ENCODE assay signal across 8 cellular contexts in the genomic region with DNA sequence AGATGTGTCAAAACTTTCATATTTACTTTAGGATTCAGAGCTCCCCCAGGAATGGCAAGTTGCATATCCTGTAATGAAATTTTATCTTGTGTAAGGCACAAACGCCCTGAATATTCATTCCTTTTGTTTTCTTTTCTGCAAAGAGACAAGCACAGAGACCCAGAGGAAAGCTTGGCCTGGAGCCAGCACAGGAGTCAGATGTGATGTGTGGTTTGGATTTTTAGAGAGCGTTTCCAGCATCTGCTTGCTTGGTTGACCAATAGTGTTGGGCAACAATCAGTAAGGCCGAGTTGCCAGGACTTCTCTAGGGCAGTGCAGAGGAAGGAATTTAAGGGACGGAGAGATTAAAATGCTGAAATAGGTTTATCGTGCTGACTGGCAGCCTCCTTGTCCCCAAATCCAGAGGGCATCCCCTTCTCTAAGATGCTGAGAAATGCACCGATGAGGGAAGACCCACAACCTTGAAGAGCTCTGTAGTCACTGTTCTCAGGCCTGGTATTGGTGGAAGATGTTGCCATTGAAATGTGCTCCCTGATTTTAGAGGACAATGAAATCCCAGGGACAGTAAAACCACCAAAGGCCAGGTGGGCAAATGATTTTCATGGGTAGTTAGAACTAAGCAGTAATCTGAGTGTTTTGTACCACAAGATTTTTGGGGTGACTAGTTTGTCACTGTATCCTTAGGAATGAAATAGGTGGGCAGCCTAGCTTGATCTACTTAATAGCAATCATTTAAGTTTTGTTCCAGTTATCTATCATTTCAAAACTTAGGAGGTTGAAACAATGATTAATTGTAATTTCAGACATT. TPM values are rescaled to one million over a fixed set of nuclear protein-coding genes. Genes with fewer than 3 reads are reported as not detected.
DNase-seq lines count a peak whose midpoint lies in the region; ATAC-seq and TF ChIP-seq lines count a peak whose summit lies in the region.

No MANE protein-coding gene starts in this region.

- TF ChIP-seq POLR2A in right lobe of liver (IDR thresholded peaks at IDR 0.05), result no peak

- H3K27me3 ChIP-seq in right lobe of liver, result no peaks in the 10 kb centered on the region
- no peaks in the 10 kb centered on the region for H3K27me3 ChIP-seq in effector memory CD4-positive, alpha-beta T cell (replicated peaks; ENCODE audit: control insufficient read depth, insufficient read depth, low read length, poor library complexity, severe bottlenecking)

- intact Hi-C loops in right lobe of liver (cut with DNase I), result no loop called here

- 6% methylated on average over 6 of the region's 6 CpGs for WGBS in right lobe of liver (ENCODE audit: insufficient coverage, low coverage, low lambda C conversion rate, missing lambda C conversion rate)

- in situ Hi-C loops in astrocyte of the cerebellum (cut with HindIII; ENCODE audit: low sequenced_read_pairs), result no loop called here

- H3K4me1 ChIP-seq in right lobe of liver, result peaks cover 0 to 7% (median 2%) of the 10 kb centered on the region in 4 donors
- peaks cover 4% of the 10 kb centered on the region for H3K4me1 ChIP-seq in effector memory CD4-positive, alpha-beta T cell (ENCODE audit: control insufficient read depth, insufficient read depth, low read length, poor library complexity, severe bottlenecking)

- DNase-seq in AG09319 (ENCODE audit: extremely low read depth, low read depth), result peak; percentile 44
- peak; percentile 81 for DNase-seq in LHCN-M2 (ENCODE audit: low read depth)
- peak; percentile 29 for DNase-seq in astrocyte of the cerebellum (ENCODE audit: low read depth)
- DNase-seq in right lobe of liver, result peak; percentile 83 to 89 (median 88)
- no peak for DNase-seq in effector memory CD4-positive, alpha-beta T cell
- no peak for DNase-seq in T-helper 2 cell
- DNase-seq in activated effector memory CD4-positive, alpha-beta T cell treated with anti-CD3 and anti-CD28 coated beads, Interleukin-2, amount 50 U/mL, for 16 hours, result no peak

- peak; percentile 94 to 99 (median 98) for ATAC-seq in right lobe of liver
- no peak for ATAC-seq in HG02973 (IDR thresholded peaks at IDR 0.05; ENCODE audit: unreplicated experiment)

- TF ChIP-seq CTCF in AG09319 (IDR thresholded peaks at IDR 0.05; ENCODE audit: low read depth, low read length), result no peak
- TF ChIP-seq CTCF in astrocyte of the cerebellum (IDR thresholded peaks at IDR 0.05; ENCODE audit: low read depth, low read length, missing control alignments), result no peak
- TF ChIP-seq CTCF in right lobe of liver (IDR thresholded peaks at IDR 0.05), result no peak

- H3K4me3 ChIP-seq in astrocyte of the cerebellum (ENCODE audit: low read depth, low read length) (no peak overlapping the region), right lobe of liver (no peak overlapping the region)
- H3K4me3 ChIP-seq in effector memory CD4-positive, alpha-beta T cell (ENCODE audit: insufficient read depth, low read depth, low read length, poor library complexity, severe bottlenecking), result no peak overlapping the region

- H3K9me3 ChIP-seq in right lobe of liver, result no peaks in the 10 kb centered on the region
- H3K9me3 ChIP-seq in effector memory CD4-positive, alpha-beta T cell (ENCODE audit: control insufficient read depth, low read length), result no peaks in the 10 kb centered on the region

- H3K36me3 ChIP-seq in right lobe of liver, result no peaks in the 10 kb centered on the region
- H3K36me3 ChIP-seq in effector memory CD4-positive, alpha-beta T cell (ENCODE audit: control insufficient read depth, insufficient read depth, low read length), result no peaks in the 10 kb centered on the region

- peak overlapping the region in 2 of 3 donors; percentile 57 to 69 for H3K27ac ChIP-seq in right lobe of liver
- no peak overlapping the region for H3K27ac ChIP-seq in effector memory CD4-positive, alpha-beta T cell (ENCODE audit: insufficient read depth, low read length, poor library complexity, severe bottlenecking)

RNA-seq across cellular contexts. Expression of a gene that starts 37.9 kb away (rescaled TPM):
- 0.58 and 0.86 TPM in 2 replicates for total RNA-seq in LHCN-M2 (2014; rRNA removed)
- 0.18 TPM for polyA plus RNA-seq in LHCN-M2 (2012)
- total RNA-seq in right lobe of liver, result 10 to 100 TPM; 16.6 to 22.2 (median 19.6) TPM

Comparison
In these comparisons a context has a peak if more than half of its experiments do, and no peak if none do; other contexts are left out.
1. DNase-seq: peak in AG09319 (single experiment), LHCN-M2 (single experiment), astrocyte of the cerebellum (single experiment) and right lobe of liver (3 of 3); none in effector memory CD4-positive, alpha-beta T cell (0 of 3), T-helper 2 cell (0 of 5) and activated effector memory CD4-positive, alpha-beta T cell treated with anti-CD3 and anti-CD28 coated beads, Interleukin-2, amount 50 U/mL, for 16 hours (single experiment).